ENCODE assay signal across 8 cellular contexts in genomic region chr1:151993084-151993733, GRCh38. TPM values are rescaled to one million over a fixed set of nuclear protein-coding genes. Genes with fewer than 3 reads are reported as not detected.
DNase-seq lines count a peak whose midpoint lies in the region; ATAC-seq and TF ChIP-seq lines count a peak whose summit lies in the region.

No MANE protein-coding gene starts in this region.

- intact Hi-C loops in IMR-90 (cut with micrococcal nuclease) = loop anchor here (2.0 kb wide), 1 partner anchor 104 kb away; no protein-coding TSS in a partner anchor
- intact Hi-C loops in activated CD4-positive, alpha-beta T cell treated with anti-CD3 and anti-CD28 coated beads, Interleukin-2, amount 10 ng/mL, durations not matched to agents 24 days and 14 days (cut with micrococcal nuclease) = no loop called here
- intact Hi-C loops in natural killer cell (cut with micrococcal nuclease) = no loop called here

- 1% methylated on average over 34 of the region's 50 CpGs; no CpG with 5 or more reads in 1 of the 2 experiments for WGBS in IMR-90 (ENCODE audit: extremely low coverage in 2 of 2, insufficient read length in 1 of 2), 2 experiments
- WGBS in endodermal cell (ENCODE audit: insufficient coverage in 1 of 2, insufficient read length in 1 of 2), 2 experiments = 2 to 5% methylated on average over 22 to 50 of the region's 50 CpGs

- peaks cover 11% of the 10 kb centered on the region for H3K9me1 ChIP-seq in IMR-90 (ENCODE audit: insufficient read depth, low read length)

- peak overlapping the region; percentile 96 for H3K23ac ChIP-seq in IMR-90 (ENCODE audit: low read depth, low read length)

- H3K56ac ChIP-seq in IMR-90 (ENCODE audit: extremely low read depth, insufficient read depth, low read length) = peak overlapping the region; percentile 90

- H3K4me3 ChIP-seq in AG04450 (ENCODE audit: low read depth, low read length) = peak overlapping the region; percentile 94
- H3K4me3 ChIP-seq in IMR-90 (ENCODE audit: insufficient read depth, low read depth, low read length) = peak overlapping the region; percentile 89
- H3K4me3 ChIP-seq in endodermal cell (ENCODE audit: low read length) = peak overlapping the region; percentile 88

- H2BK120ac ChIP-seq in IMR-90 (ENCODE audit: low read depth, low read length) = peak overlapping the region; percentile 82

- H3K9me3 ChIP-seq in AG04450 (ENCODE audit: control insufficient read depth, insufficient read depth, low read length) (peaks cover 3% of the 10 kb centered on the region), IMR-90 (ENCODE audit: control insufficient read depth, insufficient read depth, low read length) (no peaks in the 10 kb centered on the region), endodermal cell (ENCODE audit: control insufficient read depth, low read length) (no peaks in the 10 kb centered on the region)

- H3K4me1 ChIP-seq in IMR-90 (ENCODE audit: control insufficient read depth, insufficient read depth, low read length) = peaks cover 27% of the 10 kb centered on the region
- H3K4me1 ChIP-seq in endodermal cell (ENCODE audit: control insufficient read depth, insufficient read depth, low read length) = peaks cover 27% of the 10 kb centered on the region

- no peaks in the 10 kb centered on the region for H3K9me3 Mint-ChIP-seq in activated CD4-positive, alpha-beta T cell treated with anti-CD3 and anti-CD28 coated beads, Interleukin-2, amount 10 ng/mL, durations not matched to agents 24 days and 14 days
- no peaks in the 10 kb centered on the region for H3K9me3 Mint-ChIP-seq in endodermal cell
- H3K9me3 Mint-ChIP-seq in natural killer cell = no peaks in the 10 kb centered on the region

- H3K79me1 ChIP-seq in IMR-90 (ENCODE audit: low read depth in 1 of 2, low read length in 2 of 2) = peaks cover 4 to 46% of the 10 kb centered on the region in 2 experiments

- DNase-seq in AG04450 (ENCODE audit: low read depth, low spot score) (no peak), IMR-90 (no peak), endodermal cell (peak; percentile 83), natural killer cell (peak; percentile 43), anterior cingulate cortex (lab: John Stamatoyannopoulos, UW) (no peak)
- DNase-seq in activated CD4-positive, alpha-beta T cell treated with anti-CD3 and anti-CD28 coated beads, Interleukin-2, amount 10 ng/mL, durations not matched to agents 24 days and 14 days = peak; percentile 85

- POLR2A ChIA-PET in AG04450 (lab: Yijun Ruan, JAX) (interaction anchor here (0.7 to 1.4 kb wide), 3 partner anchors 8 to 52 kb away, joined by 3 to 9 read pairs (median 3); no protein-coding TSS in a partner anchor), IMR-90 (lab: Charles Lee; ENCODE audit: unreplicated experiment) (no interaction called here)

- BruUV-seq in IMR-90 (replicated peaks; lab: Mats Ljungman, UMichigan) = no TSS peak

- H2AK5ac ChIP-seq in IMR-90 (ENCODE audit: low read depth, low read length) = peak overlapping the region; percentile 87

- TF ChIP-seq POLR2A in IMR-90 (IDR thresholded peaks at IDR 0.05; ENCODE audit: low read depth, low read length) = no peak

- H3K4ac ChIP-seq in IMR-90 (ENCODE audit: low read depth, low read length) = peak overlapping the region; percentile 97

- TF ChIP-seq RAD21 in IMR-90 (IDR thresholded peaks at IDR 0.05; ENCODE audit: low read length) = no peak

- H3K36me3 Mint-ChIP-seq in activated CD4-positive, alpha-beta T cell treated with anti-CD3 and anti-CD28 coated beads, Interleukin-2, amount 10 ng/mL, durations not matched to agents 24 days and 14 days (ENCODE audit: low read depth) = peaks cover 12% of the 10 kb centered on the region
- peaks cover 18% of the 10 kb centered on the region for H3K36me3 Mint-ChIP-seq in endodermal cell (ENCODE audit: low read depth)
- H3K36me3 Mint-ChIP-seq in natural killer cell = no peaks in the 10 kb centered on the region

- peak overlapping the region; percentile 94 for H2AK9ac ChIP-seq in IMR-90 (replicated peaks; ENCODE audit: low read depth, low read length, poor library complexity)

- in situ Hi-C loops in IMR-90 (cut with MboI; ENCODE audit: low sequenced_read_pairs) = loop anchor here (10.0 to 25.0 kb wide), 2 partner anchors 448 to 681 kb away; partner anchors contain the start of gene TUFT1

- peak overlapping the region; percentile 68 for H3K18ac ChIP-seq in IMR-90 (ENCODE audit: low read depth, low read length)

- peak overlapping the region; percentile 93 for H3K4me2 ChIP-seq in IMR-90 (ENCODE audit: low read depth, low read length)

- H3K4me1 Mint-ChIP-seq in activated CD4-positive, alpha-beta T cell treated with anti-CD3 and anti-CD28 coated beads, Interleukin-2, amount 10 ng/mL, durations not matched to agents 24 days and 14 days = peaks cover 54% of the 10 kb centered on the region
- peaks cover 47% of the 10 kb centered on the region for H3K4me1 Mint-ChIP-seq in endodermal cell
- H3K4me1 Mint-ChIP-seq in natural killer cell = peaks cover 39 to 61% of the 10 kb centered on the region in 2 donors

- H4K91ac ChIP-seq in IMR-90 (ENCODE audit: insufficient read depth, low read depth, low read length) = peak overlapping the region; percentile 92

- peaks cover 53% of the 10 kb centered on the region for H4K20me1 ChIP-seq in IMR-90 (ENCODE audit: insufficient read depth, low read length)

- H3K27ac ChIP-seq in AG04450 (ENCODE audit: low read depth, low read length) (peak overlapping the region; percentile 55), IMR-90 (ENCODE audit: insufficient read depth, low read length) (peak overlapping the region; percentile 93), endodermal cell (ENCODE audit: low read depth, low read length) (no peak overlapping the region)

- peak overlapping the region; percentile 51; the same call in 1 of the 3 replicates for H2BK15ac ChIP-seq in IMR-90 (ENCODE audit: low read depth, low read length)

- peak overlapping the region; percentile 87 for H2AFZ ChIP-seq in IMR-90 (replicated peaks; ENCODE audit: low read length, poor library complexity)

- H3K4me3 Mint-ChIP-seq in activated CD4-positive, alpha-beta T cell treated with anti-CD3 and anti-CD28 coated beads, Interleukin-2, amount 10 ng/mL, durations not matched to agents 24 days and 14 days = peak overlapping the region; percentile 93
- H3K4me3 Mint-ChIP-seq in endodermal cell (peak overlapping the region; percentile 86), natural killer cell (peak overlapping the region; percentile 95)

- peaks cover 8% of the 10 kb centered on the region for H3K27me3 Mint-ChIP-seq in activated CD4-positive, alpha-beta T cell treated with anti-CD3 and anti-CD28 coated beads, Interleukin-2, amount 10 ng/mL, durations not matched to agents 24 days and 14 days
- H3K27me3 Mint-ChIP-seq in endodermal cell (ENCODE audit: insufficient read depth) = peaks cover 69% of the 10 kb centered on the region
- no peaks in the 10 kb centered on the region for H3K27me3 Mint-ChIP-seq in natural killer cell (ENCODE audit: low read depth in 2 of 2)

- no peaks in the 10 kb centered on the region for H3K36me3 ChIP-seq in IMR-90 (ENCODE audit: control insufficient read depth, insufficient read depth, low read length)
- peaks cover 17% of the 10 kb centered on the region for H3K36me3 ChIP-seq in endodermal cell (ENCODE audit: control insufficient read depth, insufficient read depth, low read length)

- peak overlapping the region; percentile 96 for H3K14ac ChIP-seq in IMR-90 (replicated peaks; ENCODE audit: low read depth, low read length)

- H2BK5ac ChIP-seq in IMR-90 (ENCODE audit: low read depth, low read length, poor library complexity, severe bottlenecking) = peak overlapping the region; percentile 88

- ATAC-seq in IMR-90 (ENCODE audit: low read depth) (peak; percentile 3), natural killer cell (peak; percentile 10 to 30 (median 13)), GM19328 (IDR thresholded peaks at IDR 0.05; ENCODE audit: unreplicated experiment) (no peak), HG03520 (IDR thresholded peaks at IDR 0.05; ENCODE audit: unreplicated experiment) (no peak)

- H3K27me3 ChIP-seq in AG04450 (ENCODE audit: control insufficient read depth, insufficient read depth, low read length) (no peaks in the 10 kb centered on the region), IMR-90 (ENCODE audit: control insufficient read depth, insufficient read depth, low read length) (no peaks in the 10 kb centered on the region), endodermal cell (ENCODE audit: control insufficient read depth, insufficient read depth, low read length, poor library complexity, severe bottlenecking) (peaks cover 11% of the 10 kb centered on the region)

- peak overlapping the region; percentile 52 for H4K5ac ChIP-seq in IMR-90 (ENCODE audit: low read depth, low read length)

- peak overlapping the region; percentile 29; the same call in 1 of the 2 replicates for H2BK20ac ChIP-seq in IMR-90 (ENCODE audit: low read depth, low read length)

- TF ChIP-seq CTCF in AG04450 (IDR thresholded peaks at IDR 0.05; ENCODE audit: low read depth, low read length) (no peak), IMR-90 (conservative IDR thresholded peaks at IDR 0.05; ENCODE audit: low read depth, low read length) (no peak), endodermal cell (conservative IDR thresholded peaks at IDR 0.05) (no peak), natural killer cell (IDR thresholded peaks at IDR 0.05) (no peak)

- CTCF ChIA-PET in AG04450 (lab: Charles Lee) = interaction anchor here (0.8 to 3.3 kb wide), 3 partner anchors 8 to 59 kb away, joined by 4 to 16 read pairs (median 15); no protein-coding TSS in a partner anchor
- CTCF ChIA-PET in IMR-90 (lab: Yijun Ruan, JAX) = interaction anchor here (1.2 to 2.2 kb wide), 3 partner anchors 9 to 25 kb away, joined by 3 to 6 read pairs (median 5); no protein-coding TSS in a partner anchor

- peak overlapping the region; percentile 90 for H4K8ac ChIP-seq in IMR-90 (ENCODE audit: low read depth in 2 of 2, low read length in 2 of 2)

- H3K9ac ChIP-seq in IMR-90 (ENCODE audit: low read depth, low read length) (peak overlapping the region; percentile 96), endodermal cell (ENCODE audit: extremely low read depth, low read length, poor library complexity, severe bottlenecking) (peak overlapping the region; percentile 78)

- dilution Hi-C loops in IMR-90 (cut with HindIII; ENCODE audit: low sequenced_read_pairs, unreplicated experiment) = no loop called here

- peak overlapping the region; percentile 98 for H3K27ac Mint-ChIP-seq in activated CD4-positive, alpha-beta T cell treated with anti-CD3 and anti-CD28 coated beads, Interleukin-2, amount 10 ng/mL, durations not matched to agents 24 days and 14 days
- H3K27ac Mint-ChIP-seq in endodermal cell (peak overlapping the region; percentile 93), natural killer cell (peak overlapping the region; percentile 83 to 96)

RNA-seq across cellular contexts. Expression of gene S100A10, which starts 0.5 kb away (rescaled TPM):
- polyA plus RNA-seq in AG04450 (2011; rRNA removed) = 188 and 200 TPM in 2 replicates
- polyA minus RNA-seq in AG04450 (2011; rRNA and poly(A)+ RNA removed) = 108 and 158 TPM in 2 replicates
- total RNA-seq in IMR-90 (2012; rRNA removed) = 77.2 and 86.0 TPM in 2 replicates
- 223 and 277 TPM in 2 replicates for polyA plus RNA-seq in IMR-90 (2012; rRNA removed)
- polyA plus RNA-seq in IMR-90 (2012; cell fraction: cytosol; rRNA removed) = 119 and 149 TPM in 2 replicates
- polyA plus RNA-seq in IMR-90 (2012; cell fraction: nucleus; rRNA removed; ENCODE audit: low replicate concordance) = 18.1 and 82.0 TPM in 2 replicates
- total RNA-seq in activated CD4-positive, alpha-beta T cell treated with anti-CD3 and anti-CD28 coated beads, Interleukin-2, amount 10 ng/mL, durations not matched to agents 24 days and 14 days = 103 and 107 TPM in 2 replicates
- total RNA-seq in endodermal cell = 100 to 1,000 TPM; 352 to 880 TPM
- polyA plus RNA-seq in endodermal cell (2013, experiment 1 of 2) = 263 TPM
- polyA plus RNA-seq in endodermal cell (2013, experiment 2 of 2) = 320 TPM
- 100 to 1,000 TPM; 142 to 200 (median 183) TPM for total RNA-seq in natural killer cell

RNA-seq across cellular contexts. Expression of gene S100A11, which starts 43.6 kb away (rescaled TPM):
- 693 and 1,000 TPM in 2 replicates for polyA plus RNA-seq in AG04450 (2011; rRNA removed)
- 473 and 578 TPM in 2 replicates for polyA minus RNA-seq in AG04450 (2011; rRNA and poly(A)+ RNA removed)
- total RNA-seq in IMR-90 (2012; rRNA removed) = 117 and 167 TPM in 2 replicates
- 1,354 and 1,402 TPM in 2 replicates for polyA plus RNA-seq in IMR-90 (2012; rRNA removed)
- 1,239 and 1,683 TPM in 2 replicates for polyA plus RNA-seq in IMR-90 (2012; cell fraction: cytosol; rRNA removed)
- polyA plus RNA-seq in IMR-90 (2012; cell fraction: nucleus; rRNA removed; ENCODE audit: low replicate concordance) = 148 and 260 TPM in 2 replicates
- total RNA-seq in activated CD4-positive, alpha-beta T cell treated with anti-CD3 and anti-CD28 coated beads, Interleukin-2, amount 10 ng/mL, durations not matched to agents 24 days and 14 days = 218 TPM in 2 replicates
- total RNA-seq in endodermal cell = 100 to 1,000 TPM; 163 to 248 TPM
- polyA plus RNA-seq in endodermal cell (2013, experiment 1 of 2) = 271 TPM
- polyA plus RNA-seq in endodermal cell (2013, experiment 2 of 2) = 328 TPM
- 100 to 1,000 TPM in 1 of 3 donors, 10 to 100 TPM in 2; 70.5 to 114 (median 88.9) TPM for total RNA-seq in natural killer cell

Comparison
In these comparisons a context has a peak if more than half of its experiments do, and no peak if none do; other contexts are left out.
1. DNase-seq: peak in activated CD4-positive, alpha-beta T cell treated with anti-CD3 and anti-CD28 coated beads, Interleukin-2, amount 10 ng/mL, durations not matched to agents 24 days and 14 days (single experiment), endodermal cell (single experiment) and natural killer cell (single experiment); none in AG04450 (single experiment), IMR-90 (single experiment) and anterior cingulate cortex (0 of 58).
2. ATAC-seq: peak in IMR-90 (single experiment) and natural killer cell (3 of 3); none in GM19328 (single experiment) and HG03520 (single experiment).
3. Peak in every context shown above with its lines, with median percentiles within 50 percentile points of each other: H3K4me3 ChIP-seq, H3K27ac Mint-ChIP-seq and H3K4me3 Mint-ChIP-seq.